ENCODE assay signal across 20 cellular contexts in the genomic region with DNA sequence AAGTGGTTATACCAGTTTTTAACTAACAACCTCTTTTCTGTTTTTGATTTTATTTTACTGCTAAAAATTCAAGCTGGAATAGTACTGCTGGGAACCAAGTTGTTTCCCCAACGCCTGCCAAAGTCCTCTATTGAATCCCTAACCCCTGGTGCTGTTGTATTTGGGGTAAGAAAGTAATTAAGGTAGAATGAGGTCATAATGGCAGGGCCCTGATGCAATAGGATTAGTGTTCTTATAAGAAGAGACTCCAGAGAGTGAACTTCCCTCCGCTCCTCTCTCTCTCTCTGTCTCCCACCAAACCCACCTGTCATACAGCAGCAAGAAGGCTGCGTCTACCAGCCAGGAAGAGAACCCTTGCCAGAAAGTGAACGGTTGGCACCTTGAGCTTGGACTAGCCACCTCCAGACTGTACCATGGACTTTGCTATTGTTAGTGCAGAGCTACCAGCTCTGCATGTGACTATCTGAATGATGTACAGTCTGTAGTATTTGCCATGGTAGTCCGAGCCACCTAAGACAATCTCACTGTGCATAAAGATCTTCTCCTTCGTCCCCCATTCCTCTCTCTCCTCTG.
DNase-seq lines count a peak whose midpoint lies in the region; ATAC-seq and TF ChIP-seq lines count a peak whose summit lies in the region.
"Had no signal": no experiment of that assay in that cellular context is flagged by ENCODE, and none has a peak within 500 bp of the region (broad histone marks: within the 10 kb centered on the region; RNA-seq: fewer than 3 reads in every experiment).

No MANE protein-coding gene starts in this region.

- intact Hi-C loops in Right ventricle myocardium superior (cut with DNase I), result no loop called here

- TF ChIP-seq CTCF in type B pancreatic cell (conservative IDR thresholded peaks at IDR 0.05), result no peak

- no peaks in the 10 kb centered on the region for H3K27me3 Mint-ChIP-seq in activated naive CD8-positive, alpha-beta T cell treated with anti-CD3 and anti-CD28 coated beads, Interleukin-2, amount 50 U/mL, for 24 hours
- H3K27me3 Mint-ChIP-seq in activated naive CD8-positive, alpha-beta T cell treated with anti-CD3 and anti-CD28 coated beads for 36 hours, result no peaks in the 10 kb centered on the region
- H3K27me3 Mint-ChIP-seq in T-helper 17 cell (no peaks in the 10 kb centered on the region), memory B cell (no peaks in the 10 kb centered on the region), type B pancreatic cell (no peaks in the 10 kb centered on the region)
- H3K27me3 Mint-ChIP-seq: activated CD8-positive, alpha-beta memory T cell treated with anti-CD3 and anti-CD28 coated beads, Interleukin-2, amount 10 ng/mL, durations not matched to agents 7 days and 5 days had no signal

- no peak for ATAC-seq in activated naive CD8-positive, alpha-beta T cell treated with anti-CD3 and anti-CD28 coated beads, Interleukin-2, amount 50 U/mL, for 24 hours
- ATAC-seq in T-helper 17 cell (no peak), memory B cell (ENCODE audit: low read depth) (no peak), HG03097 (IDR thresholded peaks at IDR 0.05; ENCODE audit: low FRiP score, unreplicated experiment) (no peak), Right ventricle myocardium superior (ENCODE audit: poor library complexity) (no peak)
- ATAC-seq: activated CD8-positive, alpha-beta memory T cell treated with anti-CD3 and anti-CD28 coated beads, Interleukin-2, amount 10 ng/mL, durations not matched to agents 7 days and 5 days; GM23338; lower lobe of right lung had no signal

- H3K9me3 Mint-ChIP-seq in activated naive CD8-positive, alpha-beta T cell treated with anti-CD3 and anti-CD28 coated beads, Interleukin-2, amount 50 U/mL, for 24 hours, result peaks cover 4% of the 10 kb centered on the region
- no peaks in the 10 kb centered on the region for H3K9me3 Mint-ChIP-seq in activated naive CD8-positive, alpha-beta T cell treated with anti-CD3 and anti-CD28 coated beads for 36 hours
- H3K9me3 Mint-ChIP-seq in memory B cell (no peaks in the 10 kb centered on the region), type B pancreatic cell (no peaks in the 10 kb centered on the region)
- H3K9me3 Mint-ChIP-seq: GM23338 had no signal

- H3K27ac Mint-ChIP-seq in activated naive CD8-positive, alpha-beta T cell treated with anti-CD3 and anti-CD28 coated beads, Interleukin-2, amount 50 U/mL, for 24 hours, result peak overlapping the region; percentile 49
- no peak overlapping the region for H3K27ac Mint-ChIP-seq in activated naive CD8-positive, alpha-beta T cell treated with anti-CD3 and anti-CD28 coated beads for 36 hours
- H3K27ac Mint-ChIP-seq in T-helper 17 cell, result peak overlapping the region; percentile 99
- H3K27ac Mint-ChIP-seq in memory B cell, result peak overlapping the region; percentile 100
- H3K27ac Mint-ChIP-seq in type B pancreatic cell, result peak overlapping the region; percentile 71
- H3K27ac Mint-ChIP-seq: activated CD8-positive, alpha-beta memory T cell treated with anti-CD3 and anti-CD28 coated beads, Interleukin-2, amount 10 ng/mL, durations not matched to agents 7 days and 5 days; GM23338 had no signal

- DNase-seq in activated naive CD8-positive, alpha-beta T cell treated with anti-CD3 and anti-CD28 coated beads, Interleukin-2, amount 50 U/mL, for 24 hours, result no peak
- DNase-seq in activated naive CD8-positive, alpha-beta T cell treated with anti-CD3 and anti-CD28 coated beads for 36 hours, result no peak
- DNase-seq in T-helper 17 cell (no peak), memory B cell (ENCODE audit: low spot score in 2 of 2) (no peak), type B pancreatic cell (ENCODE audit: extremely low spot score, unreplicated experiment) (no peak), AG08396 (ENCODE audit: low spot score) (no peak), Right ventricle myocardium superior (no peak)
- DNase-seq: activated CD8-positive, alpha-beta memory T cell treated with anti-CD3 and anti-CD28 coated beads, Interleukin-2, amount 10 ng/mL, durations not matched to agents 7 days and 5 days; activated effector memory CD4-positive, alpha-beta T cell treated with Interleukin-2 at 50 U/mL for 16 hours; amniotic stem cell; DND-41; Karpas-422; lower lobe of right lung; NCI-H1930; NCI-H345; stimulated activated CD4-positive, alpha-beta T cell treated with anti-CD3 and anti-CD28 coated beads, Interleukin-15, amount 100 ng/mL, for 24 hours; T-helper 9 cell had no signal

- H3K4me1 Mint-ChIP-seq in activated naive CD8-positive, alpha-beta T cell treated with anti-CD3 and anti-CD28 coated beads, Interleukin-2, amount 50 U/mL, for 24 hours, result peaks cover 81% of the 10 kb centered on the region
- peaks cover 65% of the 10 kb centered on the region for H3K4me1 Mint-ChIP-seq in activated naive CD8-positive, alpha-beta T cell treated with anti-CD3 and anti-CD28 coated beads for 36 hours
- H3K4me1 Mint-ChIP-seq in T-helper 17 cell, result peaks cover 55% of the 10 kb centered on the region
- H3K4me1 Mint-ChIP-seq in memory B cell, result peaks cover 36% of the 10 kb centered on the region
- peaks cover 10% of the 10 kb centered on the region for H3K4me1 Mint-ChIP-seq in type B pancreatic cell (ENCODE audit: unreplicated experiment)

- H3K36me3 Mint-ChIP-seq in activated naive CD8-positive, alpha-beta T cell treated with anti-CD3 and anti-CD28 coated beads, Interleukin-2, amount 50 U/mL, for 24 hours (ENCODE audit: low read depth), result no peaks in the 10 kb centered on the region
- peaks cover 2% of the 10 kb centered on the region for H3K36me3 Mint-ChIP-seq in activated naive CD8-positive, alpha-beta T cell treated with anti-CD3 and anti-CD28 coated beads for 36 hours
- H3K36me3 Mint-ChIP-seq in T-helper 17 cell (ENCODE audit: low read depth), result peaks cover 2% of the 10 kb centered on the region
- H3K36me3 Mint-ChIP-seq in memory B cell, result no peaks in the 10 kb centered on the region
- H3K36me3 Mint-ChIP-seq in type B pancreatic cell, result no peaks in the 10 kb centered on the region
- H3K36me3 Mint-ChIP-seq: activated CD8-positive, alpha-beta memory T cell treated with anti-CD3 and anti-CD28 coated beads, Interleukin-2, amount 10 ng/mL, durations not matched to agents 7 days and 5 days had no signal

- H3K9me3 ChIP-seq in T-helper 17 cell (ENCODE audit: control insufficient read depth, low read length, poor library complexity, severe bottlenecking), result no peaks in the 10 kb centered on the region
- H3K9me3 ChIP-seq: lower lobe of right lung, thoracic aorta had no signal

- H3K4me3 Mint-ChIP-seq in activated naive CD8-positive, alpha-beta T cell treated with anti-CD3 and anti-CD28 coated beads, Interleukin-2, amount 50 U/mL, for 24 hours, result no peak overlapping the region
- H3K4me3 Mint-ChIP-seq in activated naive CD8-positive, alpha-beta T cell treated with anti-CD3 and anti-CD28 coated beads for 36 hours, result no peak overlapping the region
- no peak overlapping the region for H3K4me3 Mint-ChIP-seq in T-helper 17 cell
- H3K4me3 Mint-ChIP-seq in memory B cell, result no peak overlapping the region
- H3K4me3 Mint-ChIP-seq in type B pancreatic cell, result no peak overlapping the region
- H3K4me3 Mint-ChIP-seq: activated CD8-positive, alpha-beta memory T cell treated with anti-CD3 and anti-CD28 coated beads, Interleukin-2, amount 10 ng/mL, durations not matched to agents 7 days and 5 days; GM23338 had no signal
